7 cellular contexts compared by ENCODE assay signal in genomic region chr5:177671035-177671754, GRCh38.
A peak's percentile ranks its signal among the peaks of the same experiment; 100 is the strongest.
DNase-seq lines count a peak whose midpoint lies in the region; ATAC-seq and TF ChIP-seq lines count a peak whose summit lies in the region.
"Not testable (repeated sequence)": the region's sequence is repeated elsewhere in the genome, so short reads cannot be mapped to it uniquely, and the experiment has no call there.

No MANE protein-coding gene starts in this region.

- not testable (repeated sequence) for TF ChIP-seq CTCF in Panc1 (IDR thresholded peaks at IDR 0.05)

- not testable (repeated sequence) for H3K27me3 Mint-ChIP-seq in activated naive CD8-positive, alpha-beta T cell treated with anti-CD3 and anti-CD28 coated beads, Interleukin-2, amount 10 ng/mL, durations not matched to agents 7 days and 5 days

- TSS peak; percentile 81 for BruUV-seq in Panc1 (replicated peaks; lab: Mats Ljungman, UMichigan)

- H3K4me1 ChIP-seq in Panc1 (ENCODE audit: control insufficient read depth, insufficient read depth, low read length); neuron (ENCODE audit: insufficient read depth, low read length): not testable (repeated sequence)

- H3K27ac ChIP-seq in Panc1 (ENCODE audit: low read length), result not testable (repeated sequence)

- H3K4me1 Mint-ChIP-seq in activated naive CD8-positive, alpha-beta T cell treated with anti-CD3 and anti-CD28 coated beads, Interleukin-2, amount 10 ng/mL, durations not matched to agents 7 days and 5 days, result not testable (repeated sequence)

- not testable (repeated sequence) for H3K9me3 Mint-ChIP-seq in activated naive CD8-positive, alpha-beta T cell treated with anti-CD3 and anti-CD28 coated beads, Interleukin-2, amount 10 ng/mL, durations not matched to agents 7 days and 5 days

- H3K4me3 Mint-ChIP-seq in activated naive CD8-positive, alpha-beta T cell treated with anti-CD3 and anti-CD28 coated beads, Interleukin-2, amount 10 ng/mL, durations not matched to agents 7 days and 5 days, result not testable (repeated sequence)

- not testable (repeated sequence) for H3K36me3 ChIP-seq in Panc1 (ENCODE audit: control insufficient read depth, insufficient read depth, low read length); neuron (ENCODE audit: insufficient read depth, low read length)

- not testable (repeated sequence) for H2AFZ ChIP-seq in neuron (ENCODE audit: low read depth, low read length)

- intact Hi-C loops in Panc1 (cut with micrococcal nuclease; ENCODE audit: unreplicated experiment); Right ventricle myocardium superior (cut with DNase I): not testable (repeated sequence)

- in situ Hi-C loops in Panc1 (cut with HindIII; ENCODE audit: low pct_unique_long_range_greater_than_20kb, low sequenced_read_pairs), result not testable (repeated sequence)

- not testable (repeated sequence) for DNase-seq in Panc1 (ENCODE audit: low read depth, low spot score); Right ventricle myocardium superior
- DNase-seq in activated naive CD8-positive, alpha-beta T cell treated with anti-CD3 and anti-CD28 coated beads, Interleukin-2, amount 10 ng/mL, durations not matched to agents 7 days and 5 days, result peak; percentile 40

- H3K27ac Mint-ChIP-seq in activated naive CD8-positive, alpha-beta T cell treated with anti-CD3 and anti-CD28 coated beads, Interleukin-2, amount 10 ng/mL, durations not matched to agents 7 days and 5 days, result not testable (repeated sequence)

- peak; percentile 7 for ATAC-seq in GM18519 (IDR thresholded peaks at IDR 0.05; ENCODE audit: low FRiP score, unreplicated experiment)
- ATAC-seq in GM21786 (IDR thresholded peaks at IDR 0.05; ENCODE audit: unreplicated experiment), result peak; percentile 37
- ATAC-seq in HG03108 (IDR thresholded peaks at IDR 0.05; ENCODE audit: unreplicated experiment), result peak; percentile 24
- ATAC-seq in Panc1, result peak; percentile 85
- ATAC-seq in activated naive CD8-positive, alpha-beta T cell treated with anti-CD3 and anti-CD28 coated beads, Interleukin-2, amount 10 ng/mL, durations not matched to agents 7 days and 5 days (ENCODE audit: low read depth), result peak; percentile 41
- ATAC-seq in Right ventricle myocardium superior (ENCODE audit: poor library complexity), result peak; percentile 75

- POLR2A ChIA-PET in Panc1 (lab: Charles Lee); activated naive CD8-positive, alpha-beta T cell treated with anti-CD3 and anti-CD28 coated beads, Interleukin-2, amount 10 ng/mL, durations not matched to agents 7 days and 5 days (lab: Charles Lee): not testable (repeated sequence)

- H3K27me3 ChIP-seq in Panc1 (ENCODE audit: control insufficient read depth, insufficient read depth, low read length); neuron (ENCODE audit: insufficient read depth, low read length): not testable (repeated sequence)

- H3K36me3 Mint-ChIP-seq in activated naive CD8-positive, alpha-beta T cell treated with anti-CD3 and anti-CD28 coated beads, Interleukin-2, amount 10 ng/mL, durations not matched to agents 7 days and 5 days, result not testable (repeated sequence)

- CTCF ChIA-PET in Panc1 (lab: Charles Lee), result not testable (repeated sequence)

- H3K4me3 ChIP-seq in Panc1 (ENCODE audit: low read depth in 2 of 2, low read length in 2 of 2) (peak overlapping the region; percentile 27 to 39), neuron (ENCODE audit: low read length) (peak overlapping the region; percentile 58)

- H3K9me3 ChIP-seq in Panc1 (ENCODE audit: control insufficient read depth, insufficient read depth, low read depth, low read length); neuron (ENCODE audit: low read length): not testable (repeated sequence)

Comparison
In these comparisons a context has a peak if more than half of its experiments do, and no peak if none do; other contexts are left out.
1. ATAC-seq: peak in every context shown above with its lines; median percentile 85 in Panc1; 75 in Right ventricle myocardium superior; 41 in activated naive CD8-positive, alpha-beta T cell treated with anti-CD3 and anti-CD28 coated beads, Interleukin-2, amount 10 ng/mL, durations not matched to agents 7 days and 5 days; 37 in GM21786; 24 in HG03108; 7 in GM18519.